Comparison of ENCODE assay signal across 29 cellular contexts in the genomic region with DNA sequence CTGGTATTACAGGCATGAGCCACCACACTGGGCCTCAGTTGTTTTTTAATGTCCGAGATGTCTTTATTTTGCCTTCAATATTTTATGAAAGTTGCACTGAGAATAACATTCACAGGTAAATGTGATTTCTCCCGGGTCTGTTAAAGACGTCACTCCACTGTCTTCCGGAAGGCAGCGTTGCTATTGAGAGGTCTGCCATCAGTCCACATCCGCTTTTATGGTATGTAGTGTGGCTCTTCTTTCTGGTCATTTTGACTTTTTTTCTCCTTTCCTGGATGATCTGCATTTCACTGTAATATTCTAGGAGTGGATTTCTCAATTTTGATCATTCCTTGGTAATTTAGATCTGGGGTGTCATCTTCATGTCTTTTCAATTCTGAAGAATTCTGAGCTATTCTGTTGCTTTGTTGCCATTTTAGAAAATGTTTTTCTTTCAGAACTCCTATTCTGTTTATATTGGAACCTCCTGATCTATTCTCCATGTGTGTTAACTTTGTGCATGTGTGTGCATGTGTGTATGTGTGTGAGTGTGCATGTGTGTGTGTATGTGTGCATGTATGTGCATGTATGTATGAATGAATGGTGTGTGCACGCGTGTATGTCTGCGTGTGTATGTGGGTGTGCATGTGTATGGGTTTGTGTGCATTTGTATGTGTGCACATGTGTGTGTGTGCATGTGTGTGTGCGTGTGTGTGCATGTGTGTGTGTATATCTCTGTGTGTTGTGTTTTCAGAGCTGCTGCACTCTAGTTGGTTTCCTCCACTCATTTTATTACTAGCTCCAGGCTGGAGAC. TPM values are rescaled to one million over a fixed set of nuclear protein-coding genes. Genes with fewer than 3 reads are reported as not detected.
"Had no signal": no experiment of that assay in that cellular context is flagged by ENCODE, and none has a peak within 500 bp of the region (broad histone marks: within the 10 kb centered on the region; RNA-seq: fewer than 3 reads in every experiment).

No MANE protein-coding gene starts in this region.

- H3K27ac ChIP-seq: brain microvascular endothelial cell, SK-N-MC, WERI-Rb-1 had no signal

- ATAC-seq: activated CD4-positive, CD25-positive, alpha-beta regulatory T cell treated with anti-CD3 and anti-CD28 coated beads, Interleukin-2, amount 50 U/mL, for 24 hours; activated CD8-positive, alpha-beta memory T cell treated with anti-CD3 and anti-CD28 coated beads, Interleukin-2, amount 10 ng/mL, durations not matched to agents 7 days and 5 days; activated CD8-positive, alpha-beta T cell treated with anti-CD3 and anti-CD28 coated beads, Interleukin-2, amount 10 ng/mL, durations not matched to agents 7 days and 5 days; activated T-cell treated with anti-CD3 and anti-CD28 coated beads, Interleukin-2, amount 50 U/mL, for 4 hours; Right ventricle myocardium inferior had no signal

- H3K36me3 ChIP-seq: brain microvascular endothelial cell, WERI-Rb-1 had no signal

- H3K4me3 ChIP-seq: SK-N-MC had no signal

- DNase-seq: activated CD4-positive, alpha-beta T cell treated with anti-CD3 and anti-CD28 coated beads for 4 hours; activated CD8-positive, alpha-beta memory T cell treated with anti-CD3 and anti-CD28 coated beads, Interleukin-2, amount 10 ng/mL, durations not matched to agents 7 days and 5 days; activated CD8-positive, alpha-beta T cell treated with anti-CD3 and anti-CD28 coated beads, Interleukin-2, amount 10 ng/mL, durations not matched to agents 7 days and 5 days; activated gamma-delta T cell treated with Interleukin-2 at 50 U/mL for 16 hours; activated naive CD4-positive, alpha-beta T cell treated with anti-CD3 and anti-CD28 coated beads, Interleukin-2, amount 10 ng/mL, durations not matched to agents 7 days and 5 days; activated naive CD8-positive, alpha-beta T cell treated with anti-CD3 and anti-CD28 coated beads for 36 hours; activated T-cell treated with anti-CD3 and anti-CD28 coated beads, Interleukin-2, amount 50 U/mL, for 4 hours; brain microvascular endothelial cell; cerebellar nuclear complex; KG1; NCI-H1048; NCI-H1930; NCI-H2171 treated with DMSO at 0.1 percent for 48 hours; NCI-H226; NCI-H510A; NCI-H526 treated with DMSO at 0.1 percent for 48 hours; NCI-H82; RPMI8226; T-helper 1 cell; WERI-Rb-1 had no signal

- H3K27me3 ChIP-seq: brain microvascular endothelial cell had no signal

RNA-seq across cellular contexts. Expression of a gene that starts 1.9 kb away (rescaled TPM):
- total RNA-seq: activated CD8-positive, alpha-beta memory T cell treated with anti-CD3 and anti-CD28 coated beads, Interleukin-2, amount 10 ng/mL, durations not matched to agents 7 days and 5 days; activated CD8-positive, alpha-beta T cell treated with anti-CD3 and anti-CD28 coated beads, Interleukin-2, amount 10 ng/mL, durations not matched to agents 7 days and 5 days; activated naive CD8-positive, alpha-beta T cell treated with anti-CD3 and anti-CD28 coated beads for 36 hours; activated T-cell treated with anti-CD3 and anti-CD28 coated beads, Interleukin-2, amount 50 U/mL, for 4 hours; cardiac septum; LHCN-M2; M059J; OCI-LY7; Right ventricle myocardium inferior; T-helper 2 cell treated with Interferon-gamma antibody and Interleukin-4, amounts not matched to agents 100 ng/mL and 5 ng/mL, for 36 hours had no signal
- polyA plus RNA-seq: adipose tissue had no signal

RNA-seq across cellular contexts. Expression of a gene that starts 26.6 kb away (rescaled TPM):
- total RNA-seq: activated CD8-positive, alpha-beta memory T cell treated with anti-CD3 and anti-CD28 coated beads, Interleukin-2, amount 10 ng/mL, durations not matched to agents 7 days and 5 days; activated CD8-positive, alpha-beta T cell treated with anti-CD3 and anti-CD28 coated beads, Interleukin-2, amount 10 ng/mL, durations not matched to agents 7 days and 5 days; activated naive CD8-positive, alpha-beta T cell treated with anti-CD3 and anti-CD28 coated beads for 36 hours; activated T-cell treated with anti-CD3 and anti-CD28 coated beads, Interleukin-2, amount 50 U/mL, for 4 hours; cardiac septum; LHCN-M2; M059J; OCI-LY7; Right ventricle myocardium inferior; T-helper 2 cell treated with Interferon-gamma antibody and Interleukin-4, amounts not matched to agents 100 ng/mL and 5 ng/mL, for 36 hours had no signal
- polyA plus RNA-seq: adipose tissue had no signal

RNA-seq across cellular contexts. Expression of a gene that starts 39.8 kb away (rescaled TPM):
- total RNA-seq: activated CD8-positive, alpha-beta T cell treated with anti-CD3 and anti-CD28 coated beads, Interleukin-2, amount 10 ng/mL, durations not matched to agents 7 days and 5 days had no signal

RNA-seq across cellular contexts. Expression of a gene that starts 42.2 kb away (rescaled TPM):
- total RNA-seq: activated CD8-positive, alpha-beta memory T cell treated with anti-CD3 and anti-CD28 coated beads, Interleukin-2, amount 10 ng/mL, durations not matched to agents 7 days and 5 days; activated CD8-positive, alpha-beta T cell treated with anti-CD3 and anti-CD28 coated beads, Interleukin-2, amount 10 ng/mL, durations not matched to agents 7 days and 5 days; activated naive CD8-positive, alpha-beta T cell treated with anti-CD3 and anti-CD28 coated beads for 36 hours; activated T-cell treated with anti-CD3 and anti-CD28 coated beads, Interleukin-2, amount 50 U/mL, for 4 hours; cardiac septum; LHCN-M2; M059J; OCI-LY7; Right ventricle myocardium inferior; T-helper 2 cell treated with Interferon-gamma antibody and Interleukin-4, amounts not matched to agents 100 ng/mL and 5 ng/mL, for 36 hours had no signal
- polyA plus RNA-seq: adipose tissue had no signal
